ENCODE assay signal across 33 cellular contexts in the genomic region with DNA sequence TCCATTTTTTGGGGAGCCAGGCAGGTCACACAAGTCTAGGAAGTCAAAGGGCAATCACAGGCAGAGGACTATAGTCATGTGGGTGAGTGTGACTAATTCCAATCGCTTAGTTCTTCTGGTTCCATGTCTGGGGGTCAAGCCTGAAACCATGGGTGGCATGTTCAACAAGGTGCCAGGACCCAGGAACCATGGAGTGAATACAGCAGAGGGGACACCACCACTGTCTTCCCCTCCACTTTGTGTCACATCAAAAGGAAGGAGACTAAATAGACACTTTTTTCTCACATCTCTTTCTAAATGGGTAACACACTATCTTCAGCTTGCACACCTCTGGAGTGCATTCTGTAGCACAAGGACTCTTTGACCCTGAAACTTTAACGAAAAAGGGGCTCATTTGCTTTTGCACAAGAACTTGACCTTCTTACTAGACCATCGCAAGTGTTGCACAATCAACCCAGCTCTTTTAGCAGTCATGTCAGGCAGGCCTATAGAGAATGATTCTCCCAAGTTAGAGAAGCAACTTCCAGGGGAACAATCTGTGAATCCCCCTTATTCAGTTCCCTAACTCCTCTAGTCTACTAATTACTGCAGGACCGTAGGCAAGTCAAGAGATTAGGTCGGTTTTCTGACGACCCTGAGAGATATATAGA.
"Had no signal": no experiment of that assay in that cellular context is flagged by ENCODE, and none has a peak within 500 bp of the region (broad histone marks: within the 10 kb centered on the region; RNA-seq: fewer than 3 reads in every experiment).

No MANE protein-coding gene starts in this region.

- H3K4me3 Mint-ChIP-seq: activated CD4-positive, alpha-beta memory T cell treated with anti-CD3 and anti-CD28 coated beads for 36 hours; activated CD4-positive, alpha-beta T cell treated with anti-CD3 and anti-CD28 coated beads for 36 hours; activated CD4-positive, alpha-beta T cell treated with anti-CD3 and anti-CD28 coated beads, Interleukin-2, amount 10 ng/mL, durations not matched to agents 24 days and 14 days; activated CD8-positive, alpha-beta memory T cell treated with anti-CD3 and anti-CD28 coated beads, Interleukin-2, amount 10 ng/mL, durations not matched to agents 7 days and 5 days; activated CD8-positive, alpha-beta T cell treated with anti-CD3 and anti-CD28 coated beads, Interleukin-2, amount 10 ng/mL, durations not matched to agents 7 days and 5 days; activated naive CD4-positive, alpha-beta T cell treated with anti-CD3 and anti-CD28 coated beads for 36 hours; activated naive CD4-positive, alpha-beta T cell treated with anti-CD3 and anti-CD28 coated beads, Interleukin-2, amount 50 U/mL, for 24 hours; activated naive CD8-positive, alpha-beta T cell treated with anti-CD3 and anti-CD28 coated beads for 36 hours; activated naive CD8-positive, alpha-beta T cell treated with anti-CD3 and anti-CD28 coated beads, Interleukin-2, amount 50 U/mL, for 24 hours; activated T-helper 1 cell treated with anti-CD3 and anti-CD28 coated beads, Interleukin-12 subunit alpha, Interleukin-12 subunit beta, Interleukin-2, Interleukin-4 antibody, amounts not matched to agents 30 ng/mL and 10 ng/mL and 1 ng/mL, durations not matched to agents 14 hours and 24 hours and 36 hours; effector memory CD8-positive, alpha-beta T cell had no signal

- ATAC-seq: activated CD4-positive, alpha-beta T cell treated with anti-CD3 and anti-CD28 coated beads for 36 hours; activated CD8-positive, alpha-beta memory T cell treated with anti-CD3 and anti-CD28 coated beads, Interleukin-2, amount 10 ng/mL, durations not matched to agents 7 days and 5 days; activated CD8-positive, alpha-beta T cell treated with anti-CD3 and anti-CD28 coated beads, Interleukin-2, amount 10 ng/mL, durations not matched to agents 7 days and 5 days; activated naive CD8-positive, alpha-beta T cell treated with anti-CD3 and anti-CD28 coated beads, Interleukin-2, amount 50 U/mL, for 24 hours; body of pancreas; effector memory CD8-positive, alpha-beta T cell; foreskin keratinocyte; gastrocnemius medialis; heart right ventricle had no signal

- H2AFZ ChIP-seq: hepatocyte had no signal

- H3K36me3 Mint-ChIP-seq: activated CD4-positive, alpha-beta memory T cell treated with anti-CD3 and anti-CD28 coated beads for 36 hours; activated CD8-positive, alpha-beta memory T cell treated with anti-CD3 and anti-CD28 coated beads, Interleukin-2, amount 10 ng/mL, durations not matched to agents 7 days and 5 days; activated naive CD8-positive, alpha-beta T cell treated with anti-CD3 and anti-CD28 coated beads for 36 hours had no signal

- H3K4me1 Mint-ChIP-seq: activated CD4-positive, alpha-beta T cell treated with anti-CD3 and anti-CD28 coated beads for 36 hours; activated CD4-positive, alpha-beta T cell treated with anti-CD3 and anti-CD28 coated beads, Interleukin-2, amount 10 ng/mL, durations not matched to agents 24 days and 14 days; activated CD8-positive, alpha-beta memory T cell treated with anti-CD3 and anti-CD28 coated beads, Interleukin-2, amount 10 ng/mL, durations not matched to agents 7 days and 5 days; activated naive CD4-positive, alpha-beta T cell treated with anti-CD3 and anti-CD28 coated beads, Interleukin-2, amount 50 U/mL, for 24 hours; activated naive CD8-positive, alpha-beta T cell treated with anti-CD3 and anti-CD28 coated beads for 36 hours; activated naive CD8-positive, alpha-beta T cell treated with anti-CD3 and anti-CD28 coated beads, Interleukin-2, amount 50 U/mL, for 24 hours had no signal

- H3K4me3 ChIP-seq: adrenal gland, body of pancreas, esophagus muscularis mucosa, gastrocnemius medialis, heart right ventricle, hepatocyte had no signal

- DNase-seq: activated CD4-positive, alpha-beta memory T cell treated with anti-CD3 and anti-CD28 coated beads for 36 hours; activated CD4-positive, alpha-beta T cell treated with anti-CD3 and anti-CD28 coated beads for 36 hours; activated CD4-positive, alpha-beta T cell treated with anti-CD3 and anti-CD28 coated beads, Interleukin-2, amount 10 ng/mL, durations not matched to agents 24 days and 14 days; activated CD4-positive, CD25-positive, alpha-beta regulatory T cell; activated CD4-positive, CD25-positive, alpha-beta regulatory T cell treated with anti-CD3 and anti-CD28 coated beads, Interleukin-2, amount 50 U/mL, for 72 hours; activated CD8-positive, alpha-beta memory T cell treated with anti-CD3 and anti-CD28 coated beads, Interleukin-2, amount 10 ng/mL, durations not matched to agents 7 days and 5 days; activated CD8-positive, alpha-beta memory T cell treated with anti-CD3 and anti-CD28 coated beads, Interleukin-2, amount 50 U/mL, for 4 hours; activated CD8-positive, alpha-beta T cell treated with anti-CD3 and anti-CD28 coated beads, Interleukin-2, amount 10 ng/mL, durations not matched to agents 7 days and 5 days; activated effector memory CD4-positive, alpha-beta T cell treated with anti-CD3 and anti-CD28 coated beads, Interleukin-2, amount 50 U/mL, for 16 hours; activated naive CD4-positive, alpha-beta T cell treated with anti-CD3 and anti-CD28 coated beads for 36 hours; activated naive CD8-positive, alpha-beta T cell treated with anti-CD3 and anti-CD28 coated beads for 36 hours; activated naive CD8-positive, alpha-beta T cell treated with anti-CD3 and anti-CD28 coated beads, Interleukin-2, amount 50 U/mL, for 24 hours; activated T-cell treated with anti-CD3 and anti-CD28 coated beads, Interleukin-2, amount 50 U/mL, for 1 hour; activated T-cell treated with anti-CD3 and anti-CD28 coated beads, Interleukin-2, amount 50 U/mL, for 48 hours; adrenal gland; amygdala; aorta; body of pancreas; caudate nucleus; cortex of kidney; dermis blood vessel endothelial cell; effector CD4-positive, alpha-beta T cell; effector memory CD8-positive, alpha-beta T cell; erythroblast; foreskin keratinocyte; gastrocnemius medialis; heart right ventricle had no signal

- H3K27ac Mint-ChIP-seq: activated CD4-positive, alpha-beta memory T cell treated with anti-CD3 and anti-CD28 coated beads for 36 hours; activated CD4-positive, alpha-beta T cell treated with anti-CD3 and anti-CD28 coated beads for 36 hours; activated CD4-positive, alpha-beta T cell treated with anti-CD3 and anti-CD28 coated beads, Interleukin-2, amount 10 ng/mL, durations not matched to agents 24 days and 14 days; activated CD8-positive, alpha-beta memory T cell treated with anti-CD3 and anti-CD28 coated beads, Interleukin-2, amount 10 ng/mL, durations not matched to agents 7 days and 5 days; activated CD8-positive, alpha-beta T cell treated with anti-CD3 and anti-CD28 coated beads, Interleukin-2, amount 10 ng/mL, durations not matched to agents 7 days and 5 days; activated naive CD4-positive, alpha-beta T cell treated with anti-CD3 and anti-CD28 coated beads for 36 hours; activated naive CD4-positive, alpha-beta T cell treated with anti-CD3 and anti-CD28 coated beads, Interleukin-2, amount 50 U/mL, for 24 hours; activated naive CD8-positive, alpha-beta T cell treated with anti-CD3 and anti-CD28 coated beads for 36 hours; activated naive CD8-positive, alpha-beta T cell treated with anti-CD3 and anti-CD28 coated beads, Interleukin-2, amount 50 U/mL, for 24 hours; activated T-helper 1 cell treated with anti-CD3 and anti-CD28 coated beads, Interleukin-12 subunit alpha, Interleukin-12 subunit beta, Interleukin-2, Interleukin-4 antibody, amounts not matched to agents 30 ng/mL and 10 ng/mL and 1 ng/mL, durations not matched to agents 14 hours and 24 hours and 36 hours; activated T-helper 2 cell treated with anti-CD3 and anti-CD28 coated beads, Interferon-gamma antibody, Interleukin-2, Interleukin-4, amounts not matched to agents 10 μg/mL and 5 μg/mL and 100 μg/mL, durations not matched to agents 14 hours and 24 hours and 36 hours; effector memory CD8-positive, alpha-beta T cell had no signal

- H3K27me3 ChIP-seq: adrenal gland, body of pancreas, esophagus muscularis mucosa, foreskin keratinocyte, gastrocnemius medialis, heart right ventricle, hepatocyte had no signal

- H3K4me1 ChIP-seq: adrenal gland, body of pancreas, esophagus muscularis mucosa, foreskin keratinocyte, gastrocnemius medialis, heart right ventricle had no signal

- H3K4me2 ChIP-seq: hepatocyte had no signal

- H3K27me3 Mint-ChIP-seq: activated CD4-positive, alpha-beta memory T cell treated with anti-CD3 and anti-CD28 coated beads for 36 hours; activated CD4-positive, alpha-beta T cell treated with anti-CD3 and anti-CD28 coated beads for 36 hours; activated CD4-positive, alpha-beta T cell treated with anti-CD3 and anti-CD28 coated beads, Interleukin-2, amount 10 ng/mL, durations not matched to agents 24 days and 14 days; activated CD8-positive, alpha-beta memory T cell treated with anti-CD3 and anti-CD28 coated beads, Interleukin-2, amount 10 ng/mL, durations not matched to agents 7 days and 5 days; activated naive CD8-positive, alpha-beta T cell treated with anti-CD3 and anti-CD28 coated beads, Interleukin-2, amount 50 U/mL, for 24 hours had no signal

- FAIRE-seq: colon had no signal

- H3K27ac ChIP-seq: adrenal gland, body of pancreas, esophagus muscularis mucosa, foreskin keratinocyte, gastrocnemius medialis, heart right ventricle, hepatocyte had no signal

- H3K36me3 ChIP-seq: adrenal gland, esophagus muscularis mucosa, gastrocnemius medialis, heart right ventricle had no signal

- H3K79me2 ChIP-seq: hepatocyte had no signal

- H3K9me3 ChIP-seq: gastrocnemius medialis had no signal
